24 cellular contexts compared by ENCODE assay signal in genomic region chr2:231535961-231536360, GRCh38. TPM values are rescaled to one million over a fixed set of nuclear protein-coding genes. Genes with fewer than 3 reads are reported as not detected.
"Had no signal": no experiment of that assay in that cellular context is flagged by ENCODE, and none has a peak within 500 bp of the region (broad histone marks: within the 10 kb centered on the region; RNA-seq: fewer than 3 reads in every experiment).

No MANE protein-coding gene starts in this region.

- H3K4me3 ChIP-seq: body of pancreas, dorsolateral prefrontal cortex, left lung, transverse colon had no signal

- H3K36me3 ChIP-seq: left lung, neutrophil, transverse colon had no signal

- H3K9me3 ChIP-seq: body of pancreas, left lung, neutrophil, transverse colon had no signal

- H3K27me3 ChIP-seq: body of pancreas, neutrophil, transverse colon had no signal

- DNase-seq: activated CD4-positive, alpha-beta T cell treated with anti-CD3 and anti-CD28 coated beads for 48 hours; activated CD8-positive, alpha-beta T cell treated with anti-CD3 and anti-CD28 coated beads for 36 hours; activated naive CD4-positive, alpha-beta T cell; activated naive CD8-positive, alpha-beta T cell treated with anti-CD3 and anti-CD28 coated beads, Interleukin-2, amount 10 ng/mL, durations not matched to agents 7 days and 5 days; activated T-cell treated with anti-CD3 and anti-CD28 coated beads, Interleukin-2, amount 50 U/mL, for 1 hour; amygdala; body of pancreas; caudate nucleus; foreskin melanocyte; glutamatergic neuron; kidney; left lung; natural killer cell; T-cell; transverse colon had no signal

- H3K27ac ChIP-seq: body of pancreas, dorsolateral prefrontal cortex, epithelial cell of prostate, left lung, neutrophil, parathyroid adenoma, transverse colon had no signal

- ATAC-seq: activated CD8-positive, alpha-beta T cell treated with anti-CD3 and anti-CD28 coated beads for 36 hours; activated T-helper 17 cell treated with anti-CD3 and anti-CD28 coated beads, Interleukin-2, amount 50 U/mL, for 72 hours; body of pancreas; left lung; natural killer cell; T-cell; WTC11 had no signal

- H3K4me1 ChIP-seq: body of pancreas, parathyroid adenoma, transverse colon had no signal

RNA-seq across cellular contexts. Expression of gene TEX44, which starts 56.7 kb away (rescaled TPM):
- total RNA-seq: activated CD8-positive, alpha-beta T cell treated with anti-CD3 and anti-CD28 coated beads for 36 hours; activated naive CD8-positive, alpha-beta T cell treated with anti-CD3 and anti-CD28 coated beads, Interleukin-2, amount 10 ng/mL, durations not matched to agents 7 days and 5 days; activated T-helper 17 cell treated with anti-CD3 and anti-CD28 coated beads, Interleukin-2, amount 50 U/mL, for 72 hours; body of pancreas; dorsolateral prefrontal cortex; fibroblast of lung; kidney; left lung; natural killer cell; renal cortical epithelial cell; skeletal muscle tissue; T-cell; transverse colon; WTC11 had no signal
- polyA plus RNA-seq: fibroblast of lung had no signal
